Comparison of ENCODE assay signal across 8 cellular contexts in the genomic region with DNA sequence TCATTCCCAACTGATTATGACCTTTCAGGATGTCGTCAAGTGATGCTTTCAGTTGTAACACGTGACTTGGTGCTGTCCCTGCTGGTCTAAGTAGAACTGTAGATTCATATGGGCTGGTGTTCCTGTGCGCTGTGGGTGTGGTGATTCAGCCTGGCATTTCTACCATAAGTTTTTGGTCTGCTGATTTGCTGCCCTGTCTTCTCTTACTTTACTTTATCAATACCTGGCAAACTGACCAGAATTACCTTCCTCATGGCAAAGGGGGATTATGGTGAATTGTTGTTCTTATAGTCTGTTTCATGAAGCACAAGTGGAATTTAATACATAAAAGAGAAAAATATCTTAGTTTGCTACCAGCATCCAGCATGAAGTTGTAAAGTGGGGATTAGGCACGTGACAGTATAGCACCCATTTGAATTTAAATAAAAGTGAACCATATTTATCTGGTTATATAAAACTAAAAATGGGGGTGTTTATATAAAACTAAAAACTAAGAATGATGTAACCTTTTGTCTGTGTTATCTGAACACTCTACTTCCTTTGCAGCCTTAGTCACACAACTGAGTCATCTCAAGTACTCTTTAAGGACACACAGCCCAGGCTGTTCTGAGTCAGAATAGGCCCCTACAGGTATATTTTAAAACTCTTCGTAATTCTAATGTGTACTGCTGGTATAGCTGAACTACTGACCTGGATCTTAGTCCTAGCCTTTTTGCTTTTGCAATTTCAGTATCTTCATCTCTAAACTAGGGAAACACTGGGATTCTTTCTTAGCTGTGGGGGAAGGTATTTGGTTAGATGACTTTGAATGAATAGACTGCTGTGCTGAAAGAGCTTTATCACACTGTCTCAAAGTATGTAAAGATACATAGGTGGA. TPM values are rescaled to one million over a fixed set of nuclear protein-coding genes. Genes with fewer than 3 reads are reported as not detected.
DNase-seq lines count a peak whose midpoint lies in the region; ATAC-seq, FAIRE-seq and TF ChIP-seq lines count a peak whose summit lies in the region.

No MANE protein-coding gene starts in this region.

- H3K4me3 Mint-ChIP-seq in stimulated activated effector memory CD8-positive, alpha-beta T cell treated with anti-CD3 and anti-CD28 coated beads, Interleukin-12 subunit alpha, Interleukin-12 subunit beta, amount 100 ng/mL, for 72 hours: peak overlapping the region; percentile 52

- CTCF ChIA-PET in RWPE1 (lab: Yijun Ruan, JAX) (interaction anchor here (0.6 to 2.2 kb wide), 2 partner anchors 14 to 19 kb away, joined by 4 to 11 read pairs; no protein-coding TSS in a partner anchor), HepG2 (lab: Yijun Ruan, JAX; ENCODE audit: low intra/inter-chr PET ratio, low total read pairs) (no interaction called here)

- TF ChIP-seq RAD21 in HepG2 (CRISPR knock-in tag; IDR thresholded peaks at IDR 0.05): no peak

- no peaks in the 10 kb centered on the region for H3K79me2 ChIP-seq in HepG2 (ENCODE audit: insufficient read depth, low read length)

- H4K20me1 ChIP-seq in HepG2 (ENCODE audit: insufficient read depth, low read length): no peaks in the 10 kb centered on the region

- POLR2A ChIA-PET in RWPE1 (lab: Yijun Ruan, JAX; ENCODE audit: low non-redundant PET) (interaction anchor here (0.5 kb wide), 1 partner anchor 25 kb away, joined by 3 read pairs; no protein-coding TSS in a partner anchor), HepG2 (lab: Yijun Ruan, JAX) (no interaction called here)

- H3K4me1 Mint-ChIP-seq in stimulated activated effector memory CD8-positive, alpha-beta T cell treated with anti-CD3 and anti-CD28 coated beads, Interleukin-12 subunit alpha, Interleukin-12 subunit beta, amount 100 ng/mL, for 72 hours: peaks cover 25% of the 10 kb centered on the region

- H3K4me3 ChIP-seq in HepG2 (replicated peaks in 1 of 3; ENCODE audit: insufficient read depth in 1 of 3, low read depth in 2 of 3, low read length in 3 of 3): no peak overlapping the region

- no peak for TF ChIP-seq CTCF in RWPE1 (conservative IDR thresholded peaks at IDR 0.05; ENCODE audit: low read depth)
- TF ChIP-seq CTCF in HepG2 (CRISPR knock-in tag; IDR thresholded peaks at IDR 0.05): no peak

- H3K27ac ChIP-seq in RWPE1: no peak overlapping the region
- peak overlapping the region; percentile 12 for H3K27ac ChIP-seq in HepG2 (ENCODE audit: extremely low read length, insufficient read depth, low read length)

- TSS peak; percentile 24 for BruUV-seq in HepG2 (replicated peaks; lab: Mats Ljungman, UMichigan)

- intact Hi-C loops in HepG2 (cut with micrococcal nuclease; ENCODE audit: unreplicated experiment): no loop called here

- TF ChIP-seq POLR2A in GM12891 (IDR thresholded peaks at IDR 0.05; ENCODE audit: low read depth, low read length) (no peak), HepG2 (IDR thresholded peaks at IDR 0.05; ENCODE audit: insufficient read depth in 1 of 2, low read depth in 2 of 2, low read length in 2 of 2) (no peak)

- peaks cover 27 to 79% of the 10 kb centered on the region in 2 experiments for H3K36me3 ChIP-seq in HepG2 (replicated peaks in 1 of 2; ENCODE audit: control insufficient read depth in 1 of 2, insufficient read depth in 2 of 2, low read length in 2 of 2)

- no peak overlapping the region for H3K4me2 ChIP-seq in HepG2 (ENCODE audit: low read depth, low read length)

- FAIRE-seq in GM12891 (lab: Jason Lieb, UNC) (peak; percentile 26), HepG2 (lab: Jason Lieb, UNC) (no peak)

- H3K4me1 ChIP-seq in HepG2 (ENCODE audit: insufficient read depth, low read length): peaks cover 7% of the 10 kb centered on the region; the same call in 1 of the 2 replicates

- H3K9me3 Mint-ChIP-seq in stimulated activated effector memory CD8-positive, alpha-beta T cell treated with anti-CD3 and anti-CD28 coated beads, Interleukin-12 subunit alpha, Interleukin-12 subunit beta, amount 100 ng/mL, for 72 hours: no peaks in the 10 kb centered on the region

- in situ Hi-C loops in HepG2 (cut with HindIII; ENCODE audit: extremely low pct_ligation_motif_present, low pct_unique_long_range_greater_than_20kb): no loop called here

- peak; percentile 32 for DNase-seq in GM12891 (ENCODE audit: insufficient read length, low spot score)
- DNase-seq in RWPE1 (ENCODE audit: low spot score): peak; percentile 90
- DNase-seq in astrocyte of the hippocampus (ENCODE audit: low read depth, low spot score): peak; percentile 86
- DNase-seq in HepG2 (ENCODE audit: low spot score): peak; percentile 48
- peak; percentile 18 to 64 for DNase-seq in stimulated activated effector memory CD8-positive, alpha-beta T cell treated with anti-CD3 and anti-CD28 coated beads, Interleukin-12 subunit alpha, Interleukin-12 subunit beta, amount 100 ng/mL, for 72 hours (ENCODE audit: low spot score in 2 of 2)
- DNase-seq in NCI-H446 (lab: John Stamatoyannopoulos, UW): no peak
- DNase-seq in NCI-H1694 treated with DMSO at 0.1 percent for 48 hours (lab: John Stamatoyannopoulos, UW): no peak

- TF ChIP-seq EP300 in HepG2 (IDR thresholded peaks at IDR 0.05; ENCODE audit: low read depth in 2 of 2, low read length in 2 of 2) (no peak), HepG2 (CRISPR knock-in tag; IDR thresholded peaks at IDR 0.05; ENCODE audit: borderline replicate concordance) (no peak)

- no peaks in the 10 kb centered on the region for H3K9me3 ChIP-seq in HepG2 (ENCODE audit: low read length)

- H3K36me3 Mint-ChIP-seq in stimulated activated effector memory CD8-positive, alpha-beta T cell treated with anti-CD3 and anti-CD28 coated beads, Interleukin-12 subunit alpha, Interleukin-12 subunit beta, amount 100 ng/mL, for 72 hours: peaks cover 100% of the 10 kb centered on the region

- H3K27ac Mint-ChIP-seq in stimulated activated effector memory CD8-positive, alpha-beta T cell treated with anti-CD3 and anti-CD28 coated beads, Interleukin-12 subunit alpha, Interleukin-12 subunit beta, amount 100 ng/mL, for 72 hours: peak overlapping the region; percentile 98

- WGBS in HepG2 (ENCODE audit: low lambda C conversion rate): 94% methylated on average over 5 of the region's 5 CpGs

- no peaks in the 10 kb centered on the region for H3K27me3 ChIP-seq in HepG2 (ENCODE audit: control insufficient read depth in 1 of 2, insufficient read depth in 2 of 2, low read length in 2 of 2)

- H3K9ac ChIP-seq in HepG2 (ENCODE audit: insufficient read depth, low read depth, low read length): no peak overlapping the region

- no peak overlapping the region for H2AFZ ChIP-seq in HepG2 (ENCODE audit: low read length)

- ATAC-seq in HG02588 (IDR thresholded peaks at IDR 0.05; ENCODE audit: unreplicated experiment): peak; percentile 58
- peak; percentile 52 for ATAC-seq in HepG2
- ATAC-seq in stimulated activated effector memory CD8-positive, alpha-beta T cell treated with anti-CD3 and anti-CD28 coated beads, Interleukin-12 subunit alpha, Interleukin-12 subunit beta, amount 100 ng/mL, for 72 hours: peak; percentile 100

RNA-seq across cellular contexts. Expression of gene TTC19, which starts 28.3 kb away (rescaled TPM):
- polyA plus RNA-seq in GM12891 (2012; ENCODE audit: low read depth, missing spikeins): 16.2 TPM
- total RNA-seq in HepG2 (2016; rRNA removed; fragmentation: Illumina TruSeq; extraction: Trizol): 22.7 and 24.3 TPM in 2 replicates
- 6.4 and 7.6 TPM in 2 replicates for total RNA-seq in HepG2 (2016; cell fraction: cytosol; rRNA removed; fragmentation: Illumina TruSeq; extraction: Trizol; ENCODE audit: low read depth)
- total RNA-seq in HepG2 (2016; cell fraction: insoluble cytoplasmic fraction; rRNA removed; fragmentation: Illumina TruSeq; extraction: Trizol): 23.3 and 24.1 TPM in 2 replicates
- total RNA-seq in HepG2 (2016; cell fraction: membrane; rRNA removed; fragmentation: Illumina TruSeq; extraction: Trizol): 15.5 and 16.3 TPM in 2 replicates
- 25.1 and 28.9 TPM in 2 replicates for total RNA-seq in HepG2 (2016; cell fraction: nucleus; rRNA removed; fragmentation: Illumina TruSeq; extraction: Trizol)
- polyA plus RNA-seq in HepG2 (2011; rRNA removed): 4.4 and 5.6 TPM in 2 replicates
- 3.0 and 3.8 TPM in 2 replicates for polyA plus RNA-seq in HepG2 (2011; cell fraction: cytosol; rRNA removed)
- 17.4 and 20.7 TPM in 2 replicates for polyA plus RNA-seq in HepG2 (2011; cell fraction: nucleus; rRNA removed)
- polyA plus RNA-seq in HepG2 (2012): 16.8 and 19.3 TPM in 2 replicates
- polyA plus RNA-seq in HepG2 (2016; cell fraction: cytosol; fragmentation: Illumina TruSeq; extraction: Trizol; ENCODE audit: low read depth): 4.3 and 4.6 TPM in 2 replicates
- polyA plus RNA-seq in HepG2 (2016; cell fraction: insoluble cytoplasmic fraction; fragmentation: Illumina TruSeq; extraction: Trizol; ENCODE audit: low read depth): 21.2 and 21.3 TPM in 2 replicates
- polyA plus RNA-seq in HepG2 (2016; cell fraction: membrane; fragmentation: Illumina TruSeq; extraction: Trizol; ENCODE audit: low read depth): 9.1 and 9.6 TPM in 2 replicates
- 33.3 and 33.4 TPM in 2 replicates for polyA plus RNA-seq in HepG2 (2016; cell fraction: nucleus; fragmentation: Illumina TruSeq; extraction: Trizol; ENCODE audit: insufficient read depth, low read depth)
- polyA minus RNA-seq in HepG2 (2011; rRNA and poly(A)+ RNA removed; ENCODE audit: low replicate concordance): 5.8 and 10.9 TPM in 2 replicates
- 5.0 and 7.2 TPM in 2 replicates for polyA minus RNA-seq in HepG2 (2011; cell fraction: cytosol; rRNA and poly(A)+ RNA removed)
- polyA minus RNA-seq in HepG2 (2011; cell fraction: nucleus; rRNA and poly(A)+ RNA removed): 33.9 and 38.8 TPM in 2 replicates

RNA-seq across cellular contexts. Expression of gene ZSWIM7, which starts 28.4 kb away (rescaled TPM):
- polyA plus RNA-seq in GM12891 (2012; ENCODE audit: low read depth, missing spikeins): 10.2 TPM
- total RNA-seq in HepG2 (2016; rRNA removed; fragmentation: Illumina TruSeq; extraction: Trizol): 13.1 and 16.8 TPM in 2 replicates
- 23.8 and 31.5 TPM in 2 replicates for total RNA-seq in HepG2 (2016; cell fraction: cytosol; rRNA removed; fragmentation: Illumina TruSeq; extraction: Trizol; ENCODE audit: low read depth)
- total RNA-seq in HepG2 (2016; cell fraction: insoluble cytoplasmic fraction; rRNA removed; fragmentation: Illumina TruSeq; extraction: Trizol): 13.4 and 19.7 TPM in 2 replicates
- 25.2 and 28.6 TPM in 2 replicates for total RNA-seq in HepG2 (2016; cell fraction: membrane; rRNA removed; fragmentation: Illumina TruSeq; extraction: Trizol)
- total RNA-seq in HepG2 (2016; cell fraction: nucleus; rRNA removed; fragmentation: Illumina TruSeq; extraction: Trizol): 6.6 and 8.5 TPM in 2 replicates
- 24.9 and 28.1 TPM in 2 replicates for polyA plus RNA-seq in HepG2 (2011; rRNA removed)
- 24.5 and 25.8 TPM in 2 replicates for polyA plus RNA-seq in HepG2 (2011; cell fraction: cytosol; rRNA removed)
- polyA plus RNA-seq in HepG2 (2011; cell fraction: nucleus; rRNA removed): 31.1 and 36.4 TPM in 2 replicates
- polyA plus RNA-seq in HepG2 (2012): 13.5 and 13.6 TPM in 2 replicates
- polyA plus RNA-seq in HepG2 (2016; cell fraction: cytosol; fragmentation: Illumina TruSeq; extraction: Trizol; ENCODE audit: low read depth): 30.8 and 45.7 TPM in 2 replicates
- 19.6 and 19.9 TPM in 2 replicates for polyA plus RNA-seq in HepG2 (2016; cell fraction: insoluble cytoplasmic fraction; fragmentation: Illumina TruSeq; extraction: Trizol; ENCODE audit: low read depth)
- 26.5 and 30.0 TPM in 2 replicates for polyA plus RNA-seq in HepG2 (2016; cell fraction: membrane; fragmentation: Illumina TruSeq; extraction: Trizol; ENCODE audit: low read depth)
- 14.0 and 21.1 TPM in 2 replicates for polyA plus RNA-seq in HepG2 (2016; cell fraction: nucleus; fragmentation: Illumina TruSeq; extraction: Trizol; ENCODE audit: insufficient read depth, low read depth)
- polyA minus RNA-seq in HepG2 (2011; rRNA and poly(A)+ RNA removed; ENCODE audit: low replicate concordance): 5.8 and 11.0 TPM in 2 replicates
- 4.9 and 8.5 TPM in 2 replicates for polyA minus RNA-seq in HepG2 (2011; cell fraction: cytosol; rRNA and poly(A)+ RNA removed)
- polyA minus RNA-seq in HepG2 (2011; cell fraction: nucleus; rRNA and poly(A)+ RNA removed): 7.0 and 9.7 TPM in 2 replicates

Comparison
In these comparisons a context has a peak if more than half of its experiments do, and no peak if none do; other contexts are left out.
1. DNase-seq: peak in GM12891 (single experiment), RWPE1 (single experiment), astrocyte of the hippocampus (single experiment), HepG2 (single experiment) and stimulated activated effector memory CD8-positive, alpha-beta T cell treated with anti-CD3 and anti-CD28 coated beads, Interleukin-12 subunit alpha, Interleukin-12 subunit beta, amount 100 ng/mL, for 72 hours (2 of 2); none in NCI-H446 (0 of 2) and NCI-H1694 treated with DMSO at 0.1 percent for 48 hours (single experiment).
2. Peak in every context shown above with its lines, with median percentiles within 50 percentile points of each other: ATAC-seq.